ENCODE assay signal across 1 cellular context in the genomic region with DNA sequence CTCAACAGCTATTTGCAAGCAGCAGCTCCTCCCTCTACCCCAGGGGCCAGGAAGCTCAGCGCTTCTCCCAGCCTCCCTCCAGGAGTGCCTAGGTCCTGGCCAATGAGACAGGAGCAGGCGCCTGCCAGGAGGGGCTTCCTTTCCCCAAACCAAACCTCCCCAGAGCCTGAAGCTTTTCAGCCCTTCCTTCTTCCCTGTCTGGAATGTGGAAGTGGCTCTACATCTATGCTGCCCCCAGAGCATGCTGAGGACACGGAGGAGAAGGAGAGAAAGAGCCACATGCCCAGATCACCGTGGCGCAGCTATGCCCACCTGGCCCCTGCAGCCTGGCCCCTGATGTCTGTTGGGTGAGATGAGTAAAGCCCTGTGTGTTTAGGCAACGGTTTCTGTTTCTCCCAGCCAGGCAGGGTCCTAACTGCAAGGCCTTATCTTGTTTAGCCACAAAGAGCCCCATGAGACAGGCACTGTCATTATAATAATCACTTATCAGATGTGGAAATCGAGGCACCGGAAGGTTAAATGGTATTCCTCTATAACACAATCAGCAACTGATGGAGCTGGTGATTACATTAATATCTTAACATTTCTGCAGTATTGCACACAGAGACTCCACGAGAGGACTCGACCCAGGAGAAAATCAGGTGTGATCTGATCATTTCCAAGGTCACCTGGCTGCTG.
TF ChIP-seq lines count a peak whose summit lies in the region.

No MANE protein-coding gene starts in this region.

TF ChIP-seq in GM23338, 12 proteins besides CTCF, POLR2A, EP300 and RAD21:
- TF ChIP-seq JUNB (IDR thresholded peaks at IDR 0.05; ENCODE audit: unreplicated experiment) (no peak), POLR2AphosphoS5 (IDR thresholded peaks at IDR 0.05; ENCODE audit: low read depth) (no peak), EZH2 (IDR thresholded peaks at IDR 0.05; ENCODE audit: low read depth, unreplicated experiment) (no peak), ZNF114 (CRISPR knock-in tag; IDR thresholded peaks at IDR 0.05) (no peak)
